ENCODE assay signal across 1 cellular context in the genomic region with DNA sequence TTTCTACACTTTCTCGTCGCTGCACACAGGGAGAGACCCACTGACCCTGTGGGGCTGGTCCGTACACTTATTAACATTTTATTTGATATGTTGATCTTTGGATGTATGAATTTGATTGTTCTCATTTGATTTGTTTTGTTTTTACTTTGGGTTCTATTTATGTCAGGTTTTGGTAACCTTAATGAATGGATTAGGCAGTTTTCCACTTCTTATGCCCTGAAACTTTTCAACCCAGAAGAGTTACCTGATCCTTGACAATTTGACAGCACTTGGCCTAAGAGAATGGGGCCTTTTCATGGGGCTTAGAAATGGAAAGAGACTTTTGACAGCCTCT.
TF ChIP-seq lines count a peak whose summit lies in the region.

No MANE protein-coding gene starts in this region.

TF ChIP-seq in GM23338, 12 proteins besides CTCF, POLR2A, EP300 and RAD21 (continued from another document):
- TF ChIP-seq ZNF331 (CRISPR knock-in tag; IDR thresholded peaks at IDR 0.05; ENCODE audit: low read depth) (no peak), CREB1 (CRISPR knock-in tag; IDR thresholded peaks at IDR 0.05; ENCODE audit: low read depth) (no peak), POLR2AphosphoS5 (IDR thresholded peaks at IDR 0.05; ENCODE audit: low read depth) (no peak), EZH2 (IDR thresholded peaks at IDR 0.05; ENCODE audit: low read depth, unreplicated experiment) (no peak), JUNB (IDR thresholded peaks at IDR 0.05; ENCODE audit: unreplicated experiment) (no peak), ZNF114 (CRISPR knock-in tag; IDR thresholded peaks at IDR 0.05) (no peak), EZH2phosphoT487 (IDR thresholded peaks at IDR 0.05; ENCODE audit: unreplicated experiment) (no peak)
- TF ChIP-seq, protein P1, sequence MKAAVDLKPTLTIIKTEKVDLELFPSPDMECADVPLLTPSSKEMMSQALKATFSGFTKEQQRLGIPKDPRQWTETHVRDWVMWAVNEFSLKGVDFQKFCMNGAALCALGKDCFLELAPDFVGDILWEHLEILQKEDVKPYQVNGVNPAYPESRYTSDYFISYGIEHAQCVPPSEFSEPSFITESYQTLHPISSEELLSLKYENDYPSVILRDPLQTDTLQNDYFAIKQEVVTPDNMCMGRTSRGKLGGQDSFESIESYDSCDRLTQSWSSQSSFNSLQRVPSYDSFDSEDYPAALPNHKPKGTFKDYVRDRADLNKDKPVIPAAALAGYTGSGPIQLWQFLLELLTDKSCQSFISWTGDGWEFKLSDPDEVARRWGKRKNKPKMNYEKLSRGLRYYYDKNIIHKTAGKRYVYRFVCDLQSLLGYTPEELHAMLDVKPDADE (IDR thresholded peaks at IDR 0.05), result no peak
- TF ChIP-seq, protein P2, sequence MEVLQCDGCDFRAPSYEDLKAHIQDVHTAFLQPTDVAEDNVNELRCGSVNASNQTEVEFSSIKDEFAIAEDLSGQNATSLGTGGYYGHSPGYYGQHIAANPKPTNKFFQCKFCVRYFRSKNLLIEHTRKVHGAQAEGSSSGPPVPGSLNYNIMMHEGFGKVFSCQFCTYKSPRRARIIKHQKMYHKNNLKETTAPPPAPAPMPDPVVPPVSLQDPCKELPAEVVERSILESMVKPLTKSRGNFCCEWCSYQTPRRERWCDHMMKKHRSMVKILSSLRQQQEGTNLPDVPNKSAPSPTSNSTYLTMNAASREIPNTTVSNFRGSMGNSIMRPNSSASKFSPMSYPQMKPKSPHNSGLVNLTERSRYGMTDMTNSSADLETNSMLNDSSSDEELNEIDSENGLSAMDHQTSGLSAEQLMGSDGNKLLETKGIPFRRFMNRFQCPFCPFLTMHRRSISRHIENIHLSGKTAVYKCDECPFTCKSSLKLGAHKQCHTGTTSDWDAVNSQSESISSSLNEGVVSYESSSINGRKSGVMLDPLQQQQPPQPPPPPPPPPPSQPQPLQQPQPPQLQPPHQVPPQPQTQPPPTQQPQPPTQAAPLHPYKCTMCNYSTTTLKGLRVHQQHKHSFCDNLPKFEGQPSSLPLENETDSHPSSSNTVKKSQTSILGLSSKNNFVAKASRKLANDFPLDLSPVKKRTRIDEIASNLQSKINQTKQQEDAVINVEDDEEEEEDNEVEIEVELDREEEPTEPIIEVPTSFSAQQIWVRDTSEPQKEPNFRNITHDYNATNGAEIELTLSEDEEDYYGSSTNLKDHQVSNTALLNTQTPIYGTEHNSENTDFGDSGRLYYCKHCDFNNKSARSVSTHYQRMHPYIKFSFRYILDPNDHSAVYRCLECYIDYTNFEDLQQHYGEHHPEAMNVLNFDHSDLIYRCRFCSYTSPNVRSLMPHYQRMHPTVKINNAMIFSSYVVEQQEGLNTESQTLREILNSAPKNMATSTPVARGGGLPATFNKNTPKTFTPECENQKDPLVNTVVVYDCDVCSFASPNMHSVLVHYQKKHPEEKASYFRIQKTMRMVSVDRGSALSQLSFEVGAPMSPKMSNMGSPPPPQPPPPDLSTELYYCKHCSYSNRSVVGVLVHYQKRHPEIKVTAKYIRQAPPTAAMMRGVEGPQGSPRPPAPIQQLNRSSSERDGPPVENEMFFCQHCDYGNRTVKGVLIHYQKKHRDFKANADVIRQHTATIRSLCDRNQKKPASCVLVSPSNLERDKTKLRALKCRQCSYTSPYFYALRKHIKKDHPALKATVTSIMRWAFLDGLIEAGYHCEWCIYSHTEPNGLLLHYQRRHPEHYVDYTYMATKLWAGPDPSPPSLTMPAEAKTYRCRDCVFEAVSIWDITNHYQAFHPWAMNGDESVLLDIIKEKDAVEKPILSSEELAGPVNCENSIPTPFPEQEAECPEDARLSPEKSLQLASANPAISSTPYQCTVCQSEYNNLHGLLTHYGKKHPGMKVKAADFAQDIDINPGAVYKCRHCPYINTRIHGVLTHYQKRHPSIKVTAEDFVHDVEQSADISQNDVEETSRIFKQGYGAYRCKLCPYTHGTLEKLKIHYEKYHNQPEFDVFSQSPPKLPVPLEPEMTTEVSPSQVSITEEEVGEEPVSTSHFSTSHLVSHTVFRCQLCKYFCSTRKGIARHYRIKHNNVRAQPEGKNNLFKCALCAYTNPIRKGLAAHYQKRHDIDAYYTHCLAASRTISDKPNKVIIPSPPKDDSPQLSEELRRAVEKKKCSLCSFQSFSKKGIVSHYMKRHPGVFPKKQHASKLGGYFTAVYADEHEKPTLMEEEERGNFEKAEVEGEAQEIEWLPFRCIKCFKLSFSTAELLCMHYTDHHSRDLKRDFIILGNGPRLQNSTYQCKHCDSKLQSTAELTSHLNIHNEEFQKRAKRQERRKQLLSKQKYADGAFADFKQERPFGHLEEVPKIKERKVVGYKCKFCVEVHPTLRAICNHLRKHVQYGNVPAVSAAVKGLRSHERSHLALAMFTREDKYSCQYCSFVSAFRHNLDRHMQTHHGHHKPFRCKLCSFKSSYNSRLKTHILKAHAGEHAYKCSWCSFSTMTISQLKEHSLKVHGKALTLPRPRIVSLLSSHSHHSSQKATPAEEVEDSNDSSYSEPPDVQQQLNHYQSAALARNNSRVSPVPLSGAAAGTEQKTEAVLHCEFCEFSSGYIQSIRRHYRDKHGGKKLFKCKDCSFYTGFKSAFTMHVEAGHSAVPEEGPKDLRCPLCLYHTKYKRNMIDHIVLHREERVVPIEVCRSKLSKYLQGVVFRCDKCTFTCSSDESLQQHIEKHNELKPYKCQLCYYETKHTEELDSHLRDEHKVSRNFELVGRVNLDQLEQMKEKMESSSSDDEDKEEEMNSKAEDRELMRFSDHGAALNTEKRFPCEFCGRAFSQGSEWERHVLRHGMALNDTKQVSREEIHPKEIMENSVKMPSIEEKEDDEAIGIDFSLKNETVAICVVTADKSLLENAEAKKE (CRISPR knock-in tag; IDR thresholded peaks at IDR 0.05), result no peak
